Comparison of ENCODE assay signal across 3 cellular contexts in the genomic region with DNA sequence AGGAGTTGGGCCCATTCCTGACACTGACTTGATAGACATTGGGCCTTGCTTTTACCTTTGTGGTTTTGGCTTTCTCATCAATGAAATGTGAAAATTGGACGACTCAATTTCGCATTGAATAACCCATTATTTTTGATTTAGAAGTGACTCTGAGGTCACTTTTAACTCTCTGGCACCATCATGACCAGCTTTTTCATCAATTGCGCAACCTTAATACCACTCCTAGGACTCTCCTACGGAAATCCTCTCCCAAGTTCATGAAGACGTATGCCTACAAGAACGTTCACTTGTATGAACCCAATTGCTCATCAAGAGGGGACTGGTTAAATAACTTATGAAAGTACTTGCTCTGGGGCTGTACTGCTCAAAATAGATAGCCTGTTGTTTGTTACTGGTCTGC.
TF ChIP-seq lines count a peak whose summit lies in the region.

No MANE protein-coding gene starts in this region.

TF ChIP-seq in A549, 52 proteins besides CTCF, POLR2A, EP300 and RAD21:
- TF ChIP-seq CEBPB (IDR thresholded peaks at IDR 0.05) (peak; percentile 38 to 64; a peak in 3 of 4 replicates), ESRRA (IDR thresholded peaks at IDR 0.05; ENCODE audit: borderline replicate concordance, low read length) (no peak)

TF ChIP-seq in IMR-90, 13 proteins besides CTCF, POLR2A, EP300 and RAD21:
- TF ChIP-seq RFX5 (IDR thresholded peaks at IDR 0.05; ENCODE audit: low read depth, low read length) (no peak), CHD1 (IDR thresholded peaks at IDR 0.05; ENCODE audit: low read depth, low read length) (no peak), SMC3 (IDR thresholded peaks at IDR 0.05; ENCODE audit: low read depth, low read length) (no peak), MXI1 (IDR thresholded peaks at IDR 0.05; ENCODE audit: borderline replicate concordance, low read depth, low read length) (no peak), BHLHE40 (IDR thresholded peaks at IDR 0.05; ENCODE audit: low read depth, low read length) (no peak), CEBPB (IDR thresholded peaks at IDR 0.05; ENCODE audit: low read depth, low read length) (peak; percentile 84), MAFK (IDR thresholded peaks at IDR 0.05; ENCODE audit: low read depth, low read length) (no peak), MAZ (IDR thresholded peaks at IDR 0.05; ENCODE audit: borderline replicate concordance, low read depth, low read length) (no peak)
- TF ChIP-seq, protein P1, sequence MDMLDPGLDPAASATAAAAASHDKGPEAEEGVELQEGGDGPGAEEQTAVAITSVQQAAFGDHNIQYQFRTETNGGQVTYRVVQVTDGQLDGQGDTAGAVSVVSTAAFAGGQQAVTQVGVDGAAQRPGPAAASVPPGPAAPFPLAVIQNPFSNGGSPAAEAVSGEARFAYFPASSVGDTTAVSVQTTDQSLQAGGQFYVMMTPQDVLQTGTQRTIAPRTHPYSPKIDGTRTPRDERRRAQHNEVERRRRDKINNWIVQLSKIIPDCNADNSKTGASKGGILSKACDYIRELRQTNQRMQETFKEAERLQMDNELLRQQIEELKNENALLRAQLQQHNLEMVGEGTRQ (IDR thresholded peaks at IDR 0.05; ENCODE audit: low read depth, low read length) = no peak

TF ChIP-seq in K562, 482 proteins besides CTCF, POLR2A, EP300 and RAD21:
- TF ChIP-seq CEBPG (CRISPR knock-in tag; IDR thresholded peaks at IDR 0.05) (peak; percentile 67), CEBPG (tag; conservative IDR thresholded peaks at IDR 0.05 in 1 of 2, IDR thresholded peaks at IDR 0.05 in 1 of 2) (peak; percentile 71 to 96), MCM7 (IDR thresholded peaks at IDR 0.05) (no peak), CSDE1 (IDR thresholded peaks at IDR 0.05) (no peak), SUPT5H (IDR thresholded peaks at IDR 0.05) (no peak), CEBPB (tag; IDR thresholded peaks at IDR 0.05) (peak; percentile 98)
- TF ChIP-seq, protein P2, sequence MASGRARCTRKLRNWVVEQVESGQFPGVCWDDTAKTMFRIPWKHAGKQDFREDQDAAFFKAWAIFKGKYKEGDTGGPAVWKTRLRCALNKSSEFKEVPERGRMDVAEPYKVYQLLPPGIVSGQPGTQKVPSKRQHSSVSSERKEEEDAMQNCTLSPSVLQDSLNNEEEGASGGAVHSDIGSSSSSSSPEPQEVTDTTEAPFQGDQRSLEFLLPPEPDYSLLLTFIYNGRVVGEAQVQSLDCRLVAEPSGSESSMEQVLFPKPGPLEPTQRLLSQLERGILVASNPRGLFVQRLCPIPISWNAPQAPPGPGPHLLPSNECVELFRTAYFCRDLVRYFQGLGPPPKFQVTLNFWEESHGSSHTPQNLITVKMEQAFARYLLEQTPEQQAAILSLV (tag; IDR thresholded peaks at IDR 0.05) = peak; percentile 82
- TF ChIP-seq, protein P3, sequence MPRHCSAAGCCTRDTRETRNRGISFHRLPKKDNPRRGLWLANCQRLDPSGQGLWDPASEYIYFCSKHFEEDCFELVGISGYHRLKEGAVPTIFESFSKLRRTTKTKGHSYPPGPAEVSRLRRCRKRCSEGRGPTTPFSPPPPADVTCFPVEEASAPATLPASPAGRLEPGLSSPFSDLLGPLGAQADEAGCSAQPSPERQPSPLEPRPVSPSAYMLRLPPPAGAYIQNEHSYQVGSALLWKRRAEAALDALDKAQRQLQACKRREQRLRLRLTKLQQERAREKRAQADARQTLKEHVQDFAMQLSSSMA (CRISPR knock-in tag; IDR thresholded peaks at IDR 0.05) = no peak
- TF ChIP-seq, protein P4, sequence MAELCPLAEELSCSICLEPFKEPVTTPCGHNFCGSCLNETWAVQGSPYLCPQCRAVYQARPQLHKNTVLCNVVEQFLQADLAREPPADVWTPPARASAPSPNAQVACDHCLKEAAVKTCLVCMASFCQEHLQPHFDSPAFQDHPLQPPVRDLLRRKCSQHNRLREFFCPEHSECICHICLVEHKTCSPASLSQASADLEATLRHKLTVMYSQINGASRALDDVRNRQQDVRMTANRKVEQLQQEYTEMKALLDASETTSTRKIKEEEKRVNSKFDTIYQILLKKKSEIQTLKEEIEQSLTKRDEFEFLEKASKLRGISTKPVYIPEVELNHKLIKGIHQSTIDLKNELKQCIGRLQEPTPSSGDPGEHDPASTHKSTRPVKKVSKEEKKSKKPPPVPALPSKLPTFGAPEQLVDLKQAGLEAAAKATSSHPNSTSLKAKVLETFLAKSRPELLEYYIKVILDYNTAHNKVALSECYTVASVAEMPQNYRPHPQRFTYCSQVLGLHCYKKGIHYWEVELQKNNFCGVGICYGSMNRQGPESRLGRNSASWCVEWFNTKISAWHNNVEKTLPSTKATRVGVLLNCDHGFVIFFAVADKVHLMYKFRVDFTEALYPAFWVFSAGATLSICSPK (IDR thresholded peaks at IDR 0.05; ENCODE audit: borderline replicate concordance) = no peak
